Comparison of ENCODE assay signal across 2 cellular contexts in the genomic region with DNA sequence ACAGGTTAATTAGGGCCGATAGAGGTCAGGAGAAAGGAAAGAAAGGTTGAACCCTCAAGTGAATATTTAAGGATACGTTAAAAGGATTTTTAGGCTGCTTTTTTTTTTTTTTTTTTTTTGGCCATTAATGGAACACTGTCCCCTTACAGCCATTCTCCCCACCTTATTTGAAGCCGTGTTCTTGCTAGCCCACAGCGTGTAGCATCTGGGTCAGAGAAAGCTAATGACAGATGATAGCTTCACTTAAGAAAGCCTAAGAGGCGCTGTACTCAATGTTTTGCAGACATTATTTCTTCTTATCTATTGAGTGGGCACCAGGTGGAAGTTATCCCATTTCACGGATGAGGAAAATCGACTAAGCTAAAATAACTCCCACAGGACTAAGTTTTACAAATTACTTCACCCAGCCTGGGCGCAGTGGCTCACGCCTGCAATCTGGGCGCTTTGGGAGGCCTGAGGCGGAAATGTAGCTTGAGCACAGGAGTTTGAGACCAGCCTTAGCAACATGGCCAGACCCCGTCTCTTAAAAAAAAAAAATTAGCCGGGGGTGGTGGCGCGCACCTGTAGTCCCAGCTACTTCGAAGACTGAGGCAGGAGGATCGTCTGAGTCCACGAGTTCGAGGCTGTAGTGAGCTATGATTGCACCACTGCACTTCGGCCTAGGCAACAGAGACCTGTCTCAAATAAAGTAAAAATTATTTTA.
TF ChIP-seq lines count a peak whose summit lies in the region.

No MANE protein-coding gene starts in this region.

TF ChIP-seq in HEK293T, 16 proteins besides CTCF, POLR2A, EP300 and RAD21:
- TF ChIP-seq ZNF384 (IDR thresholded peaks at IDR 0.05) = peak; percentile 79
- no peak for TF ChIP-seq LEF1 (IDR thresholded peaks at IDR 0.05; ENCODE audit: borderline replicate concordance)
TF ChIP-seq in HEK293T: peak in this region for 1.

TF ChIP-seq in K562, 482 proteins besides CTCF, POLR2A, EP300 and RAD21:
- TF ChIP-seq NUFIP1 (IDR thresholded peaks at IDR 0.05; ENCODE audit: partially characterized antibody) (no peak), NCOR1 (IDR thresholded peaks at IDR 0.05) (no peak), PRDM10 (IDR thresholded peaks at IDR 0.05; ENCODE audit: partially characterized antibody) (peak; percentile 4), ZC3H4 (CRISPR knock-in tag; IDR thresholded peaks at IDR 0.05; ENCODE audit: borderline replicate concordance) (no peak), JUND (IDR thresholded peaks at IDR 0.05; ENCODE audit: borderline replicate concordance, low read depth, low read length) (no peak), JUND (tag; IDR thresholded peaks at IDR 0.05; ENCODE audit: borderline replicate concordance, low read depth, low read length) (no peak), CHD4 (IDR thresholded peaks at IDR 0.05; ENCODE audit: insufficient read depth, insufficient replicate concordance, low read depth, low read length, poor library complexity, severe bottlenecking) (peak; percentile 16), NFXL1 (CRISPR knock-in tag; IDR thresholded peaks at IDR 0.05) (peak; percentile 5; the same call in 1 of the 2 replicates), SMARCA5 (IDR thresholded peaks at IDR 0.05) (0 out of 2 replicates have a peak, but pooled peaks have one; percentile 30), RBM25 (IDR thresholded peaks at IDR 0.05; ENCODE audit: low read depth, low read length, severe bottlenecking) (peak; percentile 31), ZEB2 (IDR thresholded peaks at IDR 0.05) (0 out of 2 replicates have a peak, but pooled peaks have one; percentile 1), GTF2E2 (tag; IDR thresholded peaks at IDR 0.05) (peak; percentile 41; the same call in 1 of the 2 replicates), RCOR1 (IDR thresholded peaks at IDR 0.05; ENCODE audit: borderline replicate concordance in 1 of 2, low read depth in 2 of 2, low read length in 2 of 2) (0 out of 4 replicates have a peak, but pooled peaks of 1 of the 2 experiments have one; percentile 6), SRF (CRISPR knock-in tag; IDR thresholded peaks at IDR 0.05) (0 out of 4 replicates have a peak, but pooled peaks of 1 of the 2 experiments have one; percentile 2), THRA (IDR thresholded peaks at IDR 0.05) (no peak), CEBPB (tag; IDR thresholded peaks at IDR 0.05) (no peak), ZNF384 (IDR thresholded peaks at IDR 0.05; ENCODE audit: low read depth, low read length) (peak; percentile 25; the same call in 1 of the 2 replicates), KDM1A (IDR thresholded peaks at IDR 0.05) (peak in 1 of 2 experiments; percentile 41; a peak in 1 of 4 replicates), NR1H2 (CRISPR knock-in tag; IDR thresholded peaks at IDR 0.05) (no peak), BCOR (IDR thresholded peaks at IDR 0.05) (peak; percentile 63), MTA2 (IDR thresholded peaks at IDR 0.05; ENCODE audit: low read depth) (0 out of 2 replicates have a peak, but pooled peaks have one; percentile 0)
- TF ChIP-seq, protein P1, sequence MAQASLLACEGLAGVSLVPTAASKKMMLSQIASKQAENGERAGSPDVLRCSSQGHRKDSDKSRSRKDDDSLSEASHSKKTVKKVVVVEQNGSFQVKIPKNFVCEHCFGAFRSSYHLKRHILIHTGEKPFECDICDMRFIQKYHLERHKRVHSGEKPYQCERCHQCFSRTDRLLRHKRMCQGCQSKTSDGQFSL (CRISPR knock-in tag; IDR thresholded peaks at IDR 0.05) = 0 out of 2 replicates have a peak, but pooled peaks have one; percentile 16
- TF ChIP-seq, protein P1 (tag; IDR thresholded peaks at IDR 0.05) = no peak
- TF ChIP-seq, protein P2, sequence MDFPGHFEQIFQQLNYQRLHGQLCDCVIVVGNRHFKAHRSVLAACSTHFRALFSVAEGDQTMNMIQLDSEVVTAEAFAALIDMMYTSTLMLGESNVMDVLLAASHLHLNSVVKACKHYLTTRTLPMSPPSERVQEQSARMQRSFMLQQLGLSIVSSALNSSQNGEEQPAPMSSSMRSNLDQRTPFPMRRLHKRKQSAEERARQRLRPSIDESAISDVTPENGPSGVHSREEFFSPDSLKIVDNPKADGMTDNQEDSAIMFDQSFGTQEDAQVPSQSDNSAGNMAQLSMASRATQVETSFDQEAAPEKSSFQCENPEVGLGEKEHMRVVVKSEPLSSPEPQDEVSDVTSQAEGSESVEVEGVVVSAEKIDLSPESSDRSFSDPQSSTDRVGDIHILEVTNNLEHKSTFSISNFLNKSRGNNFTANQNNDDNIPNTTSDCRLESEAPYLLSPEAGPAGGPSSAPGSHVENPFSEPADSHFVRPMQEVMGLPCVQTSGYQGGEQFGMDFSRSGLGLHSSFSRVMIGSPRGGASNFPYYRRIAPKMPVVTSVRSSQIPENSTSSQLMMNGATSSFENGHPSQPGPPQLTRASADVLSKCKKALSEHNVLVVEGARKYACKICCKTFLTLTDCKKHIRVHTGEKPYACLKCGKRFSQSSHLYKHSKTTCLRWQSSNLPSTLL (IDR thresholded peaks at IDR 0.05) = no peak
